Comparison of ENCODE assay signal across 15 cellular contexts in the genomic region with DNA sequence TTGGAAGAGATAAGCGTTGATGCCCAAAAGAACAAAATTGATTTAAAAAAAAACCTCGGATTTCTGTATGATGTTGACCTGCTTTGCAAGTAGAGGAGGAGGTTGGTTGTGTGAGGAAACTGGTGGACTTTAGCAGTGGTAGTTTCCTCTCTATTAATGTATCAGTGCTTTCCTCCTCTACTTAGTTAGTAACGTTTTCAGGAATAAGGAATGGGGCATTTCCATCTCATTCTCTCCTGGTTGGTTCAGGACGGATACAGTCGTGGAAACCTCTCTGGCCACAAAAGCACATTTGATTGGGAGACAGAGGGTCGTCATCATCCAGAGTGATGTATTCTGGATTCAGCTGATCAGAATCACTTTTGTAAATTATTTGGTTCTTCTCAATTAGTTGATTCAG. TPM values are rescaled to one million over a fixed set of nuclear protein-coding genes. Genes with fewer than 3 reads are reported as not detected.
DNase-seq lines count a peak whose midpoint lies in the region; ATAC-seq, FAIRE-seq and TF ChIP-seq lines count a peak whose summit lies in the region.
"Had no signal": no experiment of that assay in that cellular context is flagged by ENCODE, and none has a peak within 500 bp of the region (broad histone marks: within the 10 kb centered on the region; RNA-seq: fewer than 3 reads in every experiment).

No MANE protein-coding gene starts in this region.

- DNase-seq in right atrium auricular region (ENCODE audit: low spot score), result no peak
- no peak for DNase-seq in cardiac septum (ENCODE audit: low spot score)
- DNase-seq in K562 (ENCODE audit: extremely low read depth in 1 of 4, low spot score in 3 of 4), result no peak
- no peak for DNase-seq in mesenchymal stem cell
- no peak for DNase-seq in type B pancreatic cell (ENCODE audit: extremely low spot score, unreplicated experiment)
- DNase-seq in inferior parietal cortex (ENCODE audit: extremely low spot score), result no peak
- no peak for DNase-seq in activated CD4-positive, alpha-beta T cell treated with anti-CD3 and anti-CD28 coated beads, Interleukin-2, amount 10 ng/mL, durations not matched to agents 24 days and 14 days
- no peak for DNase-seq in AML-193 (lab: John Stamatoyannopoulos, UW)
- DNase-seq: MG63; NCI-H2107; stimulated activated CD4-positive, alpha-beta T cell treated with anti-CD3 and anti-CD28 coated beads, Interleukin-4, amount 100 ng/mL, for 4 hours; stimulated activated naive B cell treated with anti-CD40 and anti-IgM and Interleukin-4, amounts not matched to agents 10 μg/mL and 1 μg/mL and 100 μg/mL, for 72 hours had no signal

- H3K4me2 ChIP-seq in K562 (ENCODE audit: insufficient read depth, low read length) (no peak overlapping the region), mesenchymal stem cell (ENCODE audit: low read length, poor library complexity, severe bottlenecking) (peak overlapping the region; percentile 59)

- H2AFZ ChIP-seq in K562 (ENCODE audit: low read depth, low read length) (no peak overlapping the region), mesenchymal stem cell (ENCODE audit: low read depth, low read length) (no peak overlapping the region)

- no peak for TF ChIP-seq CTCF in right atrium auricular region (IDR thresholded peaks at IDR 0.05)
- no peak for TF ChIP-seq CTCF in K562 (IDR thresholded peaks at IDR 0.05 in 2 of 3, conservative IDR thresholded peaks at IDR 0.05 in 1 of 3; ENCODE audit: insufficient read depth in 2 of 3, low read depth in 1 of 3, low read length in 3 of 3)
- TF ChIP-seq CTCF in type B pancreatic cell (conservative IDR thresholded peaks at IDR 0.05), result no peak

- H3K9me3 Mint-ChIP-seq in type B pancreatic cell, result no peaks in the 10 kb centered on the region
- no peaks in the 10 kb centered on the region for H3K9me3 Mint-ChIP-seq in activated CD4-positive, alpha-beta T cell treated with anti-CD3 and anti-CD28 coated beads, Interleukin-2, amount 10 ng/mL, durations not matched to agents 24 days and 14 days
- H3K9me3 Mint-ChIP-seq: activated T-helper 1 cell treated with anti-CD3 and anti-CD28 coated beads, Interleukin-12 subunit alpha, Interleukin-12 subunit beta, Interleukin-2, Interleukin-4 antibody, amounts not matched to agents 30 ng/mL and 10 ng/mL and 1 ng/mL, durations not matched to agents 14 hours and 24 hours and 36 hours; stimulated activated naive B cell treated with anti-CD40 and anti-IgM and Interleukin-4, amounts not matched to agents 10 μg/mL and 1 μg/mL and 100 μg/mL, for 72 hours had no signal

- no peak overlapping the region for H3K4ac ChIP-seq in mesenchymal stem cell (ENCODE audit: low read depth in 1 of 2, low read length in 2 of 2)

- H3K27me3 Mint-ChIP-seq in type B pancreatic cell, result peaks cover 37% of the 10 kb centered on the region
- H3K27me3 Mint-ChIP-seq in activated CD4-positive, alpha-beta T cell treated with anti-CD3 and anti-CD28 coated beads, Interleukin-2, amount 10 ng/mL, durations not matched to agents 24 days and 14 days, result peaks cover 36% of the 10 kb centered on the region

- peaks cover 23% of the 10 kb centered on the region for H3K79me1 ChIP-seq in mesenchymal stem cell (replicated peaks; ENCODE audit: low read length, poor library complexity, severe bottlenecking)

- no peaks in the 10 kb centered on the region for H3K4me1 Mint-ChIP-seq in type B pancreatic cell (ENCODE audit: unreplicated experiment)
- H3K4me1 Mint-ChIP-seq in activated CD4-positive, alpha-beta T cell treated with anti-CD3 and anti-CD28 coated beads, Interleukin-2, amount 10 ng/mL, durations not matched to agents 24 days and 14 days, result no peaks in the 10 kb centered on the region
- H3K4me1 Mint-ChIP-seq: stimulated activated naive B cell treated with anti-CD40 and anti-IgM and Interleukin-4, amounts not matched to agents 10 μg/mL and 1 μg/mL and 100 μg/mL, for 72 hours had no signal

- intact Hi-C loops in cardiac septum (cut with DNase I) (loop anchor here (5.0 to 10.0 kb wide), 4 partner anchors 68 to 366 kb away; no protein-coding TSS in a partner anchor), K562 (cut with micrococcal nuclease) (loop anchor here (5.0 kb wide), 1 partner anchor 273 kb away; no protein-coding TSS in a partner anchor)
- intact Hi-C loops in activated CD4-positive, alpha-beta T cell treated with anti-CD3 and anti-CD28 coated beads, Interleukin-2, amount 10 ng/mL, durations not matched to agents 24 days and 14 days (cut with micrococcal nuclease), result no loop called here

- no peak overlapping the region for H4K91ac ChIP-seq in mesenchymal stem cell (ENCODE audit: low read length)

- no peak overlapping the region for H3K27ac Mint-ChIP-seq in type B pancreatic cell
- H3K27ac Mint-ChIP-seq in activated CD4-positive, alpha-beta T cell treated with anti-CD3 and anti-CD28 coated beads, Interleukin-2, amount 10 ng/mL, durations not matched to agents 24 days and 14 days, result no peak overlapping the region
- H3K27ac Mint-ChIP-seq: activated T-helper 1 cell treated with anti-CD3 and anti-CD28 coated beads, Interleukin-12 subunit alpha, Interleukin-12 subunit beta, Interleukin-2, Interleukin-4 antibody, amounts not matched to agents 30 ng/mL and 10 ng/mL and 1 ng/mL, durations not matched to agents 14 hours and 24 hours and 36 hours; stimulated activated naive B cell treated with anti-CD40 and anti-IgM and Interleukin-4, amounts not matched to agents 10 μg/mL and 1 μg/mL and 100 μg/mL, for 72 hours had no signal

- no peak for TF ChIP-seq RAD21 in K562 (CRISPR knock-in tag; conservative IDR thresholded peaks at IDR 0.05 in 1 of 2, IDR thresholded peaks at IDR 0.05 in 1 of 2)

- H3K4me3 ChIP-seq in right atrium auricular region, result peak overlapping the region; percentile 54 to 78
- H3K4me3 ChIP-seq in K562, result no peak overlapping the region
- no peak overlapping the region for H3K4me3 ChIP-seq in mesenchymal stem cell (ENCODE audit: insufficient read depth in 1 of 2, low read depth in 1 of 2, low read length in 2 of 2)
- H3K4me3 ChIP-seq: MG63 had no signal

- H3K27me3 ChIP-seq in right atrium auricular region (peaks cover 0 to 3% of the 10 kb centered on the region in 2 donors), K562 (ENCODE audit: control insufficient read depth in 2 of 2, insufficient read depth in 2 of 2, low read length in 2 of 2) (peaks cover 31 to 39% of the 10 kb centered on the region in 2 experiments), mesenchymal stem cell (ENCODE audit: control insufficient read depth in 1 of 2, insufficient read depth in 1 of 2, low read length in 2 of 2) (no peaks in the 10 kb centered on the region)

- H3K9me3 ChIP-seq in right atrium auricular region (no peaks in the 10 kb centered on the region), K562 (replicated peaks; ENCODE audit: control insufficient read depth, insufficient read depth, low read depth, low read length) (no peaks in the 10 kb centered on the region), mesenchymal stem cell (ENCODE audit: control insufficient read depth, low read length) (no peaks in the 10 kb centered on the region)
- H3K9me3 ChIP-seq: MG63, SK-N-SH had no signal

- H3K79me2 ChIP-seq in K562 (ENCODE audit: control insufficient read depth, insufficient read depth, low read length), result no peaks in the 10 kb centered on the region

- peaks cover 0 to 47% of the 10 kb centered on the region in 2 donors for H3K4me1 ChIP-seq in right atrium auricular region
- peaks cover 0 to 20% of the 10 kb centered on the region in 2 experiments; a peak in 4 of 5 replicates for H3K4me1 ChIP-seq in K562 (replicated peaks in 1 of 2; ENCODE audit: control insufficient read depth in 2 of 2, insufficient read depth in 2 of 2, low read length in 2 of 2)
- peaks cover 23% of the 10 kb centered on the region for H3K4me1 ChIP-seq in mesenchymal stem cell (ENCODE audit: control insufficient read depth, insufficient read depth, low read depth, low read length)

- no TSS peak for BruUV-seq in K562 (replicated peaks; lab: Mats Ljungman, UMichigan)

- H3K36me3 ChIP-seq in right atrium auricular region, result no peaks in the 10 kb centered on the region
- no peaks in the 10 kb centered on the region for H3K36me3 ChIP-seq in K562 (ENCODE audit: control insufficient read depth, insufficient read depth, low read length)
- H3K36me3 ChIP-seq in mesenchymal stem cell (ENCODE audit: control insufficient read depth in 1 of 2, insufficient read depth in 2 of 2, low read depth in 1 of 2, low read length in 2 of 2), result no peaks in the 10 kb centered on the region
- H3K36me3 ChIP-seq: MG63 had no signal

- H3K23ac ChIP-seq in mesenchymal stem cell (ENCODE audit: low read length in 2 of 2), result no peak overlapping the region

- no peak overlapping the region for H3K9ac ChIP-seq in K562 (ENCODE audit: insufficient read depth in 1 of 2, low read depth in 2 of 2, low read length in 2 of 2)
- no peak overlapping the region for H3K9ac ChIP-seq in mesenchymal stem cell (ENCODE audit: low read length)
- H3K9ac ChIP-seq: SK-N-SH had no signal

- H2BK15ac ChIP-seq in mesenchymal stem cell (ENCODE audit: low read depth, poor library complexity, severe bottlenecking), result no peak overlapping the region

- H4K20me1 ChIP-seq in K562 (replicated peaks; ENCODE audit: control insufficient read depth, insufficient read depth, low read length), result peaks cover 6% of the 10 kb centered on the region; the same call in 1 of the 2 replicates

- no peak for FAIRE-seq in K562 (lab: Jason Lieb, UNC)

- no peaks in the 10 kb centered on the region for H3K9me1 ChIP-seq in K562 (ENCODE audit: control insufficient read depth, insufficient read depth, low read length)

- CTCF ChIA-PET in K562 (lab: Yijun Ruan, JAX; ENCODE audit: low intra/inter-chr PET ratio), result no interaction called here

- POLR2A ChIA-PET in K562 (lab: Yijun Ruan, JAX), result interaction anchor here (0.6 kb wide), 1 partner anchor 235 kb away, joined by 3 read pairs; no protein-coding TSS in a partner anchor

- no peak overlapping the region for H2BK12ac ChIP-seq in mesenchymal stem cell (ENCODE audit: low read length in 2 of 2)

- H4K8ac ChIP-seq in mesenchymal stem cell (ENCODE audit: low read length), result no peak overlapping the region

- TF ChIP-seq EP300 in K562 (IDR thresholded peaks at IDR 0.05; ENCODE audit: low read length), result no peak

- H3K18ac ChIP-seq in mesenchymal stem cell (ENCODE audit: low read depth in 1 of 2, low read length in 2 of 2), result no peak overlapping the region

- no peak overlapping the region for H2BK120ac ChIP-seq in mesenchymal stem cell (ENCODE audit: low read depth, low read length)

- in situ Hi-C loops in K562 (cut with MboI), result no loop called here

- TF ChIP-seq POLR2A in K562 (conservative IDR thresholded peaks at IDR 0.05), result no peak

- peak overlapping the region; percentile 67 for H3K4me3 Mint-ChIP-seq in type B pancreatic cell
- no peak overlapping the region for H3K4me3 Mint-ChIP-seq in activated CD4-positive, alpha-beta T cell treated with anti-CD3 and anti-CD28 coated beads, Interleukin-2, amount 10 ng/mL, durations not matched to agents 24 days and 14 days
- H3K4me3 Mint-ChIP-seq: activated T-helper 1 cell treated with anti-CD3 and anti-CD28 coated beads, Interleukin-12 subunit alpha, Interleukin-12 subunit beta, Interleukin-2, Interleukin-4 antibody, amounts not matched to agents 30 ng/mL and 10 ng/mL and 1 ng/mL, durations not matched to agents 14 hours and 24 hours and 36 hours had no signal

- H2AK5ac ChIP-seq in mesenchymal stem cell (ENCODE audit: low read length, severe bottlenecking), result no peak overlapping the region

- peak overlapping the region in 1 of 2 donors; percentile 37 for H3K27ac ChIP-seq in right atrium auricular region
- no peak overlapping the region for H3K27ac ChIP-seq in K562 (ENCODE audit: extremely low read depth, low read depth, low read length)
- H3K27ac ChIP-seq in mesenchymal stem cell (ENCODE audit: low read length, poor library complexity, severe bottlenecking), result no peak overlapping the region

- no peak for ATAC-seq in K562
- ATAC-seq: activated CD4-positive, CD25-positive, alpha-beta regulatory T cell treated with anti-CD3 and anti-CD28 coated beads, Interleukin-2, amount 50 U/mL, for 24 hours had no signal

- H3K36me3 Mint-ChIP-seq in type B pancreatic cell, result no peaks in the 10 kb centered on the region
- no peaks in the 10 kb centered on the region for H3K36me3 Mint-ChIP-seq in activated CD4-positive, alpha-beta T cell treated with anti-CD3 and anti-CD28 coated beads, Interleukin-2, amount 10 ng/mL, durations not matched to agents 24 days and 14 days (ENCODE audit: low read depth)
- H3K36me3 Mint-ChIP-seq: stimulated activated naive B cell treated with anti-CD40 and anti-IgM and Interleukin-4, amounts not matched to agents 10 μg/mL and 1 μg/mL and 100 μg/mL, for 72 hours had no signal

- no peak overlapping the region for H2BK5ac ChIP-seq in mesenchymal stem cell (ENCODE audit: low read depth, low read length, poor library complexity, severe bottlenecking)

- no peak overlapping the region for H3K14ac ChIP-seq in mesenchymal stem cell (ENCODE audit: low read length in 2 of 2)

- WGBS in K562 (ENCODE audit: insufficient coverage, low coverage, missing lambda C conversion rate), result 11% methylated on average over 6 of the region's 6 CpGs
- WGBS in mesenchymal stem cell, result 92% methylated on average over 6 of the region's 6 CpGs

RNA-seq across cellular contexts. Expression of gene FHOD3, which starts 1.5 kb away (rescaled TPM):
- total RNA-seq in right atrium auricular region, result 100 to 1,000 TPM in 1 of 2 donors, 10 to 100 TPM in 1; 66.0 to 114 TPM
- 311 TPM for total RNA-seq in cardiac septum
- not detected in 2 replicates for total RNA-seq in K562 (2011; cell fraction: chromatin; rRNA removed; ENCODE audit: low replicate concordance)
- total RNA-seq in K562 (2011; cell fraction: nucleolus; rRNA removed), result not detected in 2 replicates
- total RNA-seq in K562 (2011; cell fraction: nucleoplasm; rRNA removed), result not detected in 2 replicates
- total RNA-seq in K562 (2014; rRNA removed), result not detected in 2 replicates
- not detected in 2 replicates for total RNA-seq in K562 (2014; rRNA removed; fragmentation: Illumina TruSeq; extraction: Trizol)
- not detected in 2 replicates for total RNA-seq in K562 (2015; rRNA removed; fragmentation: Illumina TruSeq; extraction: Trizol)
- total RNA-seq in K562 (2021), result 0.11 TPM in 1 of 2 replicates, not detected in the other
- polyA plus RNA-seq in K562 (2011; rRNA removed), result not detected in 2 replicates
- polyA plus RNA-seq in K562 (2011; cell fraction: cytosol; rRNA removed), result not detected in 2 replicates
- not detected in 2 replicates for polyA plus RNA-seq in K562 (2011; cell fraction: nucleus; rRNA removed)
- polyA plus RNA-seq in K562 (2012), result 0.08 TPM in 1 of 2 replicates, not detected in the other
- polyA plus RNA-seq in K562 (2014; fragmentation: Illumina TruSeq; extraction: Trizol), result not detected in 2 replicates
- polyA plus RNA-seq in K562 (2014; fragmentation: Nextera tagmentation; extraction: Ambion mirVana), result not detected
- not detected in 2 replicates for polyA plus RNA-seq in K562 (2014; rRNA removed)
- not detected in 2 replicates for polyA minus RNA-seq in K562 (2011; rRNA and poly(A)+ RNA removed)
- not detected in 2 replicates for polyA minus RNA-seq in K562 (2011; cell fraction: cytosol; rRNA and poly(A)+ RNA removed)
- polyA minus RNA-seq in K562 (2011; cell fraction: nucleus; rRNA and poly(A)+ RNA removed), result not detected in 2 replicates
- 0.23 TPM for polyA plus RNA-seq in mesenchymal stem cell (2013, experiment 1 of 2)
- 0.23 TPM for polyA plus RNA-seq in mesenchymal stem cell (2013, experiment 2 of 2)
- total RNA-seq in type B pancreatic cell (ENCODE audit: low replicate concordance), result 3.8 and 5.3 TPM in 2 replicates
- total RNA-seq in activated CD4-positive, alpha-beta T cell treated with anti-CD3 and anti-CD28 coated beads, Interleukin-2, amount 10 ng/mL, durations not matched to agents 24 days and 14 days, result not detected in 2 replicates
- total RNA-seq: activated T-helper 1 cell treated with anti-CD3 and anti-CD28 coated beads, Interleukin-12 subunit alpha, Interleukin-12 subunit beta, Interleukin-2, Interleukin-4 antibody, amounts not matched to agents 30 ng/mL and 10 ng/mL and 1 ng/mL, durations not matched to agents 14 hours and 24 hours and 36 hours had no signal

Comparison
In these comparisons a context has a peak if more than half of its experiments do, and no peak if none do; other contexts are left out.
1. H3K4me3 ChIP-seq: peak in right atrium auricular region (2 of 2); none in K562 (single experiment) and mesenchymal stem cell (0 of 2).
2. RNA of gene FHOD3, which starts 1.5 kb away (total RNA-seq): 311 TPM in cardiac septum (single experiment) and 66.0 to 114 TPM in right atrium auricular region; 3.8 to 5.3 TPM in type B pancreatic cell, 0.11 TPM in K562 and not detected in activated CD4-positive, alpha-beta T cell treated with anti-CD3 and anti-CD28 coated beads, Interleukin-2, amount 10 ng/mL, durations not matched to agents 24 days and 14 days; every median in the first group is over 10 times any median in the second.